Comparison of ENCODE assay signal across 1 cellular context in the genomic region with DNA sequence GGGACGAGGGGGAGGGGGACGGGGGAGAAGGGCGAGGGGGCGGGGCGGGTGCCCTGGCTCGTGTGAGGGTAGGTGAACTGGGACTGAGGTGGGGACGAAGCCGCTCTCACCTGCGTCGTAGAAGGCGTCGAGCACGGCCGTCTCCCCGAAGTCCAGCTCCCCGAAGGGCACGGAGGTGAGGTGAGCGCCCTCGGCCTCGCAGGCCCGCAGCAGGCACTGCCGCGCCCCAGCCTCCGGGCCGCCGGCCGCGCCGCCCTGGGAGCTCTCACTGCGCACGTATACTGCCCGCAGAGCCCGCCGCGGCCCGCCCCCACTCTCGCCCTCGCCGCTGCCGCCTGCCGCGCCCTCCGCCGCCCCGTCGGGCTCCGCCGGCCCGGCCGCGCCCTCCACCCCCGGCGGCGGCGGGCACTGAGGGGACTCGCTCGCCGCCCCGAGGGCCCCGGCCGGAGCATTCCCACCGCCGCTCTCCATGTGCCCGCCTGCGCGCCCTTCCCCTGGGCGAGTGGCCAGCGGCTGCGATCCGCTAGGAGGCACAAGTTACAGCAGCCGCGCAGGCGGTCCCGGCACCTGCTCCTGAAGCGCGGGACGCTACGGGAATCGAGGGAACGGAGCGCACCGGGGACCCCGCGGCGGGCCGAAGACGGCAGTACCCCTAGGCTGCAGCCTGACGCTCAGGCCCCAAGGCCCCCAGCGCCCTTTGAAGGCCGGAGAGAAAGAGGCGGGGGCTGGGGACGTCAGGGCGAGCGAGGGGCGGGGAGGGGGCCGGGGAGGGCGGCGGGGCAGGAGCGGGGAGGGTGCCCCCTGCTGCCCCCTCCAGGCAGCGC.
TF ChIP-seq lines count a peak whose summit lies in the region.

A gene with protein sequence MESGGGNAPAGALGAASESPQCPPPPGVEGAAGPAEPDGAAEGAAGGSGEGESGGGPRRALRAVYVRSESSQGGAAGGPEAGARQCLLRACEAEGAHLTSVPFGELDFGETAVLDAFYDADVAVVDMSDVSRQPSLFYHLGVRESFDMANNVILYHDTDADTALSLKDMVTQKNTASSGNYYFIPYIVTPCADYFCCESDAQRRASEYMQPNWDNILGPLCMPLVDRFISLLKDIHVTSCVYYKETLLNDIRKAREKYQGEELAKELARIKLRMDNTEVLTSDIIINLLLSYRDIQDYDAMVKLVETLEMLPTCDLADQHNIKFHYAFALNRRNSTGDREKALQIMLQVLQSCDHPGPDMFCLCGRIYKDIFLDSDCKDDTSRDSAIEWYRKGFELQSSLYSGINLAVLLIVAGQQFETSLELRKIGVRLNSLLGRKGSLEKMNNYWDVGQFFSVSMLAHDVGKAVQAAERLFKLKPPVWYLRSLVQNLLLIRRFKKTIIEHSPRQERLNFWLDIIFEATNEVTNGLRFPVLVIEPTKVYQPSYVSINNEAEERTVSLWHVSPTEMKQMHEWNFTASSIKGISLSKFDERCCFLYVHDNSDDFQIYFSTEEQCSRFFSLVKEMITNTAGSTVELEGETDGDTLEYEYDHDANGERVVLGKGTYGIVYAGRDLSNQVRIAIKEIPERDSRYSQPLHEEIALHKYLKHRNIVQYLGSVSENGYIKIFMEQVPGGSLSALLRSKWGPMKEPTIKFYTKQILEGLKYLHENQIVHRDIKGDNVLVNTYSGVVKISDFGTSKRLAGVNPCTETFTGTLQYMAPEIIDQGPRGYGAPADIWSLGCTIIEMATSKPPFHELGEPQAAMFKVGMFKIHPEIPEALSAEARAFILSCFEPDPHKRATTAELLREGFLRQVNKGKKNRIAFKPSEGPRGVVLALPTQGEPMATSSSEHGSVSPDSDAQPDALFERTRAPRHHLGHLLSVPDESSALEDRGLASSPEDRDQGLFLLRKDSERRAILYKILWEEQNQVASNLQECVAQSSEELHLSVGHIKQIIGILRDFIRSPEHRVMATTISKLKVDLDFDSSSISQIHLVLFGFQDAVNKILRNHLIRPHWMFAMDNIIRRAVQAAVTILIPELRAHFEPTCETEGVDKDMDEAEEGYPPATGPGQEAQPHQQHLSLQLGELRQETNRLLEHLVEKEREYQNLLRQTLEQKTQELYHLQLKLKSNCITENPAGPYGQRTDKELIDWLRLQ (N-terminal part only) (minus strand): TSS at position 718 of the 824 bp plus-strand sequence. CDS start 247 bp downstream, at position 471.

TF ChIP-seq in HepG2, 621 proteins besides CTCF, POLR2A, EP300 and RAD21 (continued from another document and continues in another):
- TF ChIP-seq ZXDC (CRISPR knock-in tag; IDR thresholded peaks at IDR 0.05) (no peak), CBFB (CRISPR knock-in tag; IDR thresholded peaks at IDR 0.05) (no peak), DDIT3 (CRISPR knock-in tag; IDR thresholded peaks at IDR 0.05) (no peak), TIGD3 (CRISPR knock-in tag; IDR thresholded peaks at IDR 0.05; ENCODE audit: borderline replicate concordance) (no peak), SNAPC5 (CRISPR knock-in tag; IDR thresholded peaks at IDR 0.05; ENCODE audit: borderline replicate concordance) (no peak), KLF11 (CRISPR knock-in tag; IDR thresholded peaks at IDR 0.05) (no peak), CSRNP1 (CRISPR knock-in tag; IDR thresholded peaks at IDR 0.05) (no peak), NFIB (CRISPR knock-in tag; IDR thresholded peaks at IDR 0.05; ENCODE audit: borderline replicate concordance) (no peak), ZNF761 (CRISPR knock-in tag; conservative IDR thresholded peaks at IDR 0.05) (no peak), ZNF777 (CRISPR knock-in tag; IDR thresholded peaks at IDR 0.05) (peak; percentile 86), GPN1 (CRISPR knock-in tag; IDR thresholded peaks at IDR 0.05; ENCODE audit: borderline replicate concordance) (no peak), CBX5 (CRISPR knock-in tag; IDR thresholded peaks at IDR 0.05; ENCODE audit: borderline replicate concordance) (no peak), ZFY (CRISPR knock-in tag; IDR thresholded peaks at IDR 0.05) (peak; percentile 72), ZNF557 (CRISPR knock-in tag; IDR thresholded peaks at IDR 0.05) (no peak), PATZ1 (CRISPR knock-in tag; IDR thresholded peaks at IDR 0.05) (peak; percentile 61)
- TF ChIP-seq, protein P1, sequence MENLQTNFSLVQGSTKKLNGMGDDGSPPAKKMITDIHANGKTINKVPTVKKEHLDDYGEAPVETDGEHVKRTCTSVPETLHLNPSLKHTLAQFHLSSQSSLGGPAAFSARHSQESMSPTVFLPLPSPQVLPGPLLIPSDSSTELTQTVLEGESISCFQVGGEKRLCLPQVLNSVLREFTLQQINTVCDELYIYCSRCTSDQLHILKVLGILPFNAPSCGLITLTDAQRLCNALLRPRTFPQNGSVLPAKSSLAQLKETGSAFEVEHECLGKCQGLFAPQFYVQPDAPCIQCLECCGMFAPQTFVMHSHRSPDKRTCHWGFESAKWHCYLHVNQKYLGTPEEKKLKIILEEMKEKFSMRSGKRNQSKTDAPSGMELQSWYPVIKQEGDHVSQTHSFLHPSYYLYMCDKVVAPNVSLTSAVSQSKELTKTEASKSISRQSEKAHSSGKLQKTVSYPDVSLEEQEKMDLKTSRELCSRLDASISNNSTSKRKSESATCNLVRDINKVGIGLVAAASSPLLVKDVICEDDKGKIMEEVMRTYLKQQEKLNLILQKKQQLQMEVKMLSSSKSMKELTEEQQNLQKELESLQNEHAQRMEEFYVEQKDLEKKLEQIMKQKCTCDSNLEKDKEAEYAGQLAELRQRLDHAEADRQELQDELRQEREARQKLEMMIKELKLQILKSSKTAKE (CRISPR knock-in tag; IDR thresholded peaks at IDR 0.05; ENCODE audit: borderline replicate concordance): no peak
- TF ChIP-seq, protein P2, sequence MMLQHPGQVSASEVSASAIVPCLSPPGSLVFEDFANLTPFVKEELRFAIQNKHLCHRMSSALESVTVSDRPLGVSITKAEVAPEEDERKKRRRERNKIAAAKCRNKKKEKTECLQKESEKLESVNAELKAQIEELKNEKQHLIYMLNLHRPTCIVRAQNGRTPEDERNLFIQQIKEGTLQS (CRISPR knock-in tag; IDR thresholded peaks at IDR 0.05): no peak
- TF ChIP-seq, protein P3, sequence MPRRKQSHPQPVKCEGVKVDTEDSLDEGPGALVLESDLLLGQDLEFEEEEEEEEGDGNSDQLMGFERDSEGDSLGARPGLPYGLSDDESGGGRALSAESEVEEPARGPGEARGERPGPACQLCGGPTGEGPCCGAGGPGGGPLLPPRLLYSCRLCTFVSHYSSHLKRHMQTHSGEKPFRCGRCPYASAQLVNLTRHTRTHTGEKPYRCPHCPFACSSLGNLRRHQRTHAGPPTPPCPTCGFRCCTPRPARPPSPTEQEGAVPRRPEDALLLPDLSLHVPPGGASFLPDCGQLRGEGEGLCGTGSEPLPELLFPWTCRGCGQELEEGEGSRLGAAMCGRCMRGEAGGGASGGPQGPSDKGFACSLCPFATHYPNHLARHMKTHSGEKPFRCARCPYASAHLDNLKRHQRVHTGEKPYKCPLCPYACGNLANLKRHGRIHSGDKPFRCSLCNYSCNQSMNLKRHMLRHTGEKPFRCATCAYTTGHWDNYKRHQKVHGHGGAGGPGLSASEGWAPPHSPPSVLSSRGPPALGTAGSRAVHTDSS (CRISPR knock-in tag; conservative IDR thresholded peaks at IDR 0.05): no peak
- TF ChIP-seq, protein P4, sequence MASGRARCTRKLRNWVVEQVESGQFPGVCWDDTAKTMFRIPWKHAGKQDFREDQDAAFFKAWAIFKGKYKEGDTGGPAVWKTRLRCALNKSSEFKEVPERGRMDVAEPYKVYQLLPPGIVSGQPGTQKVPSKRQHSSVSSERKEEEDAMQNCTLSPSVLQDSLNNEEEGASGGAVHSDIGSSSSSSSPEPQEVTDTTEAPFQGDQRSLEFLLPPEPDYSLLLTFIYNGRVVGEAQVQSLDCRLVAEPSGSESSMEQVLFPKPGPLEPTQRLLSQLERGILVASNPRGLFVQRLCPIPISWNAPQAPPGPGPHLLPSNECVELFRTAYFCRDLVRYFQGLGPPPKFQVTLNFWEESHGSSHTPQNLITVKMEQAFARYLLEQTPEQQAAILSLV (CRISPR knock-in tag; IDR thresholded peaks at IDR 0.05; ENCODE audit: borderline replicate concordance): no peak
- TF ChIP-seq, protein P5, sequence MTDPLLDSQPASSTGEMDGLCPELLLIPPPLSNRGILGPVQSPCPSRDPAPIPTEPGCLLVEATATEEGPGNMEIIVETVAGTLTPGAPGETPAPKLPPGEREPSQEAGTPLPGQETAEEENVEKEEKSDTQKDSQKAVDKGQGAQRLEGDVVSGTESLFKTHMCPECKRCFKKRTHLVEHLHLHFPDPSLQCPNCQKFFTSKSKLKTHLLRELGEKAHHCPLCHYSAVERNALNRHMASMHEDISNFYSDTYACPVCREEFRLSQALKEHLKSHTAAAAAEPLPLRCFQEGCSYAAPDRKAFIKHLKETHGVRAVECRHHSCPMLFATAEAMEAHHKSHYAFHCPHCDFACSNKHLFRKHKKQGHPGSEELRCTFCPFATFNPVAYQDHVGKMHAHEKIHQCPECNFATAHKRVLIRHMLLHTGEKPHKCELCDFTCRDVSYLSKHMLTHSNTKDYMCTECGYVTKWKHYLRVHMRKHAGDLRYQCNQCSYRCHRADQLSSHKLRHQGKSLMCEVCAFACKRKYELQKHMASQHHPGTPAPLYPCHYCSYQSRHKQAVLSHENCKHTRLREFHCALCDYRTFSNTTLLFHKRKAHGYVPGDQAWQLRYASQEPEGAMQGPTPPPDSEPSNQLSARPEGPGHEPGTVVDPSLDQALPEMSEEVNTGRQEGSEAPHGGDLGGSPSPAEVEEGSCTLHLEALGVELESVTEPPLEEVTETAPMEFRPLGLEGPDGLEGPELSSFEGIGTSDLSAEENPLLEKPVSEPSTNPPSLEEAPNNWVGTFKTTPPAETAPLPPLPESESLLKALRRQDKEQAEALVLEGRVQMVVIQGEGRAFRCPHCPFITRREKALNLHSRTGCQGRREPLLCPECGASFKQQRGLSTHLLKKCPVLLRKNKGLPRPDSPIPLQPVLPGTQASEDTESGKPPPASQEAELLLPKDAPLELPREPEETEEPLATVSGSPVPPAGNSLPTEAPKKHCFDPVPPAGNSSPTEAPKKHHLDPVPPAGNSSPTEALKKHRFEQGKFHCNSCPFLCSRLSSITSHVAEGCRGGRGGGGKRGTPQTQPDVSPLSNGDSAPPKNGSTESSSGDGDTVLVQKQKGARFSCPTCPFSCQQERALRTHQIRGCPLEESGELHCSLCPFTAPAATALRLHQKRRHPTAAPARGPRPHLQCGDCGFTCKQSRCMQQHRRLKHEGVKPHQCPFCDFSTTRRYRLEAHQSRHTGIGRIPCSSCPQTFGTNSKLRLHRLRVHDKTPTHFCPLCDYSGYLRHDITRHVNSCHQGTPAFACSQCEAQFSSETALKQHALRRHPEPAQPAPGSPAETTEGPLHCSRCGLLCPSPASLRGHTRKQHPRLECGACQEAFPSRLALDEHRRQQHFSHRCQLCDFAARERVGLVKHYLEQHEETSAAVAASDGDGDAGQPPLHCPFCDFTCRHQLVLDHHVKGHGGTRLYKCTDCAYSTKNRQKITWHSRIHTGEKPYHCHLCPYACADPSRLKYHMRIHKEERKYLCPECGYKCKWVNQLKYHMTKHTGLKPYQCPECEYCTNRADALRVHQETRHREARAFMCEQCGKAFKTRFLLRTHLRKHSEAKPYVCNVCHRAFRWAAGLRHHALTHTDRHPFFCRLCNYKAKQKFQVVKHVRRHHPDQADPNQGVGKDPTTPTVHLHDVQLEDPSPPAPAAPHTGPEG (CRISPR knock-in tag; IDR thresholded peaks at IDR 0.05): no peak
